15 cellular contexts compared by ENCODE assay signal in genomic region chr14:63205850-63206249, GRCh38. TPM values are rescaled to one million over a fixed set of nuclear protein-coding genes. Genes with fewer than 3 reads are reported as not detected.
DNase-seq lines count a peak whose midpoint lies in the region; ATAC-seq and TF ChIP-seq lines count a peak whose summit lies in the region.
"Had no signal": no experiment of that assay in that cellular context is flagged by ENCODE, and none has a peak within 500 bp of the region (broad histone marks: within the 10 kb centered on the region; RNA-seq: fewer than 3 reads in every experiment).

No MANE protein-coding gene starts in this region.

- DNase-seq in GM03348 (ENCODE audit: low spot score) (peak; percentile 24), ascending aorta (ENCODE audit: low spot score in 2 of 2) (no peak), hepatocyte (ENCODE audit: low spot score) (no peak), stomach (no peak), SW480 (ENCODE audit: low spot score) (no peak)
- DNase-seq: CD4-positive, CD25-positive, alpha-beta regulatory T cell; cerebellar nuclear complex; NCI-H2081 treated with DMSO at 0.1 percent for 48 hours; SHP77 treated with DMSO at 0.1 percent for 48 hours; stimulated activated CD4-positive, alpha-beta T cell treated with anti-CD3 and anti-CD28 coated beads, Interleukin-4, amount 100 ng/mL, for 24 hours had no signal

- H3K4me1 ChIP-seq in ascending aorta (peaks cover 0 to 3% of the 10 kb centered on the region in 2 donors), hepatocyte (ENCODE audit: insufficient read depth) (peaks cover 6% of the 10 kb centered on the region), stomach (peaks cover 0 to 17% (median 6%) of the 10 kb centered on the region in 4 donors)

- no peak for TF ChIP-seq EP300 in stomach (IDR thresholded peaks at IDR 0.05)

- no peak for ATAC-seq in HG03097 (IDR thresholded peaks at IDR 0.05; ENCODE audit: low FRiP score, unreplicated experiment)
- no peak for ATAC-seq in HG03196 (IDR thresholded peaks at IDR 0.05; ENCODE audit: unreplicated experiment)
- no peak for ATAC-seq in GM18517 (IDR thresholded peaks at IDR 0.05; ENCODE audit: unreplicated experiment)
- ATAC-seq: stimulated activated effector memory CD8-positive, alpha-beta T cell treated with anti-CD3 and anti-CD28 coated beads, Interleukin-12 subunit alpha, Interleukin-12 subunit beta, amount 100 ng/mL, for 72 hours had no signal

- no peak for TF ChIP-seq POLR2A in stomach (IDR thresholded peaks at IDR 0.05)

- no peaks in the 10 kb centered on the region for H3K9me2 ChIP-seq in hepatocyte (replicated peaks; ENCODE audit: insufficient read depth)

- TF ChIP-seq CTCF in ascending aorta (IDR thresholded peaks at IDR 0.05) (no peak), hepatocyte (IDR thresholded peaks at IDR 0.05; ENCODE audit: poor library complexity) (no peak), stomach (IDR thresholded peaks at IDR 0.05) (no peak)

- H3K79me2 ChIP-seq in hepatocyte = no peaks in the 10 kb centered on the region

- H3K27ac ChIP-seq in ascending aorta (peak overlapping the region; percentile 13 to 93), hepatocyte (no peak overlapping the region), stomach (peak overlapping the region in 4 of 5 donors; percentile 81 to 90 (median 90))
- H3K27ac ChIP-seq: KMS-11 had no signal

- H3K9me3 ChIP-seq in ascending aorta = no peaks in the 10 kb centered on the region
- H3K9me3 ChIP-seq in hepatocyte (ENCODE audit: low read depth) = no peaks in the 10 kb centered on the region
- H3K9me3 ChIP-seq in stomach = no peaks in the 10 kb centered on the region

- intact Hi-C loops in ascending aorta (cut with DNase I) = loop anchor here (2.0 kb wide), 2 partner anchors 27 to 43 kb away; no protein-coding TSS in a partner anchor
- intact Hi-C loops in stomach (cut with DNase I; ENCODE audit: low total_unique reads) = no loop called here

- H3K4me3 ChIP-seq in ascending aorta = peak overlapping the region in 1 of 2 donors; percentile 69
- H3K4me3 ChIP-seq in hepatocyte = no peak overlapping the region
- peak overlapping the region; percentile 41 to 45 (median 44) for H3K4me3 ChIP-seq in stomach

- no peak overlapping the region for H2AFZ ChIP-seq in hepatocyte

- no peaks in the 10 kb centered on the region for H4K20me1 ChIP-seq in hepatocyte (ENCODE audit: insufficient read depth, poor library complexity, severe bottlenecking)

- H3K27me3 ChIP-seq in ascending aorta = no peaks in the 10 kb centered on the region
- no peaks in the 10 kb centered on the region for H3K27me3 ChIP-seq in hepatocyte
- no peaks in the 10 kb centered on the region for H3K27me3 ChIP-seq in stomach

- H3K4me2 ChIP-seq in hepatocyte = peak overlapping the region; percentile 70
- H3K4me2 ChIP-seq: KMS-11 had no signal

- no peaks in the 10 kb centered on the region for H3K36me3 ChIP-seq in ascending aorta
- no peaks in the 10 kb centered on the region for H3K36me3 ChIP-seq in hepatocyte (replicated peaks; ENCODE audit: insufficient read depth, low read depth)
- H3K36me3 ChIP-seq in stomach = no peaks in the 10 kb centered on the region

RNA-seq across cellular contexts. Expression of gene RHOJ, which starts 1.6 kb away (rescaled TPM):
- total RNA-seq in ascending aorta (12.9 TPM), hepatocyte (3.2 and 9.6 TPM in 2 replicates), stomach (10 to 100 TPM in 1 of 5 donors, 1 to 10 TPM in 4; 2.2 to 18.5 (median 5.9) TPM)
- polyA plus RNA-seq in hepatocyte (2.1 and 2.5 TPM in 2 replicates), stomach (10 to 100 TPM in 1 of 3 donors, 1 to 10 TPM in 2; 5.2 to 15.9 (median 7.0) TPM)
- total RNA-seq: CD4-positive, CD25-positive, alpha-beta regulatory T cell had no signal
- polyA plus RNA-seq: CD4-positive, CD25-positive, alpha-beta regulatory T cell had no signal
